1 cellular context compared by ENCODE assay signal in the genomic region with DNA sequence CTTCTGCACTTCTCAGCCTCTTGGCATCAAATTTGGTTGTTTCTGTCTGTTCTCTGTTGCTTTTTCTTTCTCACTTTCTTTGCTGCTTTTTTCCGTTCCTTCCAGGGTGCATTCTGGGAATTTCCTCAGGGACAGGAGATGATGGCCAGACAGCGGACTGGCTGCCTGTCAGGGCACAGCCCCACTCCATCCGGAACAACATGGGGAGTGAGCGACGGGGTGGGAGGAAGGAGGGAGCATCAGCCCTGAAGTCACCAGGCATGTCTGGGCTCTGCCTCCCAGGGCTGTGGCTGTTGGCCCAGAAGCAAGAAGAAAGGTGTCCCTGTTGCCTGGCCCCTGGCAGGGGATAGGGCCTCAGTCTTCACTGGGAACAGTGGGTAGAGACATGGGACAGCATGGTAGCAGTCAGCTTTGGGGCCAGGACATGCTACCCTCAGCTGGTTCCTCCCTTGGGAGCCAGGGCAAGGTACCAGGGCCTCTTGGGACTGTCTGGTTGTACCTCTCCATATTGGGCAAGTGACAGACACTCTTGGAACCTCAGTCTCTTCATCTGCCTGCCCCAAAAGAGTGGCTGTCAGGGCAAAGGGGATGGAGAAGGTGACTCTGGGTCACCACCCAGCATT.
A peak's percentile ranks its signal among the peaks of the same experiment; 100 is the strongest.
TF ChIP-seq lines count a peak whose summit lies in the region.

No MANE protein-coding gene starts in this region.

TF ChIP-seq in GM12878, 131 proteins besides CTCF, POLR2A, EP300 and RAD21:
- TF ChIP-seq IKZF1 (conservative IDR thresholded peaks at IDR 0.05) = 0 out of 2 replicates have a peak, but pooled peaks have one; percentile 7
- TF ChIP-seq HDGF (IDR thresholded peaks at IDR 0.05) = 0 out of 2 replicates have a peak, but pooled peaks have one; percentile 44
- no peak for TF ChIP-seq JUNB (IDR thresholded peaks at IDR 0.05)
- TF ChIP-seq IKZF2 (IDR thresholded peaks at IDR 0.05) = no peak
